Comparison of ENCODE assay signal across 10 cellular contexts in genomic region chr3:120855665-120856437, GRCh38. TPM values are rescaled to one million over a fixed set of nuclear protein-coding genes. Genes with fewer than 3 reads are reported as not detected.
A peak's percentile ranks its signal among the peaks of the same experiment; 100 is the strongest.
DNase-seq lines count a peak whose midpoint lies in the region; ATAC-seq and TF ChIP-seq lines count a peak whose summit lies in the region.
"Had no signal": no experiment of that assay in that cellular context is flagged by ENCODE, and none has a peak within 500 bp of the region (broad histone marks: within the 10 kb centered on the region; RNA-seq: fewer than 3 reads in every experiment).

No MANE protein-coding gene starts in this region.

- DNase-seq in GM23338 (ENCODE audit: low spot score) (peak; percentile 30), SJSA1 (ENCODE audit: low read depth in 1 of 2, low spot score in 2 of 2) (peak; percentile 41 to 74), left cardiac atrium (peak; percentile 56), smooth muscle cell (lab: John Stamatoyannopoulos, UW; ENCODE audit: unreplicated experiment) (no peak), OCI-M1 (lab: John Stamatoyannopoulos, UW) (no peak)
- no peak for DNase-seq in effector CD8-positive, alpha-beta T cell (lab: John Stamatoyannopoulos, UW)
- DNase-seq: activated B cell treated with CpG ODN at 0.5 μM for 24 hours, mesenchymal stem cell had no signal

- H3K4me2 ChIP-seq in GM23338 (no peak overlapping the region), smooth muscle cell (peak overlapping the region; percentile 37)

- H3K36me3 ChIP-seq in GM23338 (ENCODE audit: insufficient read depth) (no peaks in the 10 kb centered on the region), SJSA1 (no peaks in the 10 kb centered on the region), smooth muscle cell (ENCODE audit: low read depth) (no peaks in the 10 kb centered on the region)

- H3K9ac ChIP-seq in smooth muscle cell (ENCODE audit: low read depth): no peak overlapping the region

- H2AFZ ChIP-seq in GM23338: no peak overlapping the region; the same call in 1 of the 2 replicates
- H2AFZ ChIP-seq in smooth muscle cell (ENCODE audit: low read depth): no peak overlapping the region

- ATAC-seq in GM23338 (peak; percentile 87), left cardiac atrium (peak; percentile 78 to 99), GM18873 (IDR thresholded peaks at IDR 0.05; ENCODE audit: low FRiP score, unreplicated experiment) (no peak), HG03196 (IDR thresholded peaks at IDR 0.05; ENCODE audit: unreplicated experiment) (no peak)

- WGBS in smooth muscle cell (ENCODE audit: low lambda C conversion rate): 49% methylated on average over 7 of the region's 7 CpGs

- H3K79me2 ChIP-seq in GM23338 (replicated peaks; ENCODE audit: insufficient read depth) (no peaks in the 10 kb centered on the region), smooth muscle cell (ENCODE audit: low read depth) (no peaks in the 10 kb centered on the region)

- TF ChIP-seq CTCF in GM23338 (conservative IDR thresholded peaks at IDR 0.05; ENCODE audit: low read depth in 2 of 2): no peak
- no peak for TF ChIP-seq CTCF in smooth muscle cell (IDR thresholded peaks at IDR 0.05; ENCODE audit: borderline replicate concordance, insufficient read depth, poor library complexity, severe bottlenecking)

- no peak overlapping the region for H3K4me3 Mint-ChIP-seq in GM23338
- H3K4me3 Mint-ChIP-seq: activated B cell treated with CpG ODN at 0.5 μM for 24 hours had no signal

- H3K9me2 ChIP-seq in GM23338 (ENCODE audit: insufficient read depth): no peaks in the 10 kb centered on the region; the same call in 1 of the 2 replicates

- no peaks in the 10 kb centered on the region for H3K27me3 ChIP-seq in GM23338 (ENCODE audit: insufficient read depth)
- H3K27me3 ChIP-seq in SJSA1 (replicated peaks): no peaks in the 10 kb centered on the region
- H3K27me3 ChIP-seq in smooth muscle cell (ENCODE audit: low read depth): no peaks in the 10 kb centered on the region

- H3F3A ChIP-seq in GM23338 (replicated peaks; ENCODE audit: low read depth): no peaks in the 10 kb centered on the region
- no peaks in the 10 kb centered on the region for H3F3A ChIP-seq in smooth muscle cell (ENCODE audit: low read depth)

- no peaks in the 10 kb centered on the region for H3K9me3 Mint-ChIP-seq in GM23338
- H3K9me3 Mint-ChIP-seq: activated B cell treated with CpG ODN at 0.5 μM for 24 hours had no signal

- no peak overlapping the region for H3K27ac Mint-ChIP-seq in GM23338
- H3K27ac Mint-ChIP-seq: activated B cell treated with CpG ODN at 0.5 μM for 24 hours had no signal

- H3K27ac ChIP-seq in GM23338 (ENCODE audit: low read depth): no peak overlapping the region
- H3K27ac ChIP-seq in SJSA1: no peak overlapping the region
- no peak overlapping the region for H3K27ac ChIP-seq in smooth muscle cell (ENCODE audit: low read depth)

- H3K4me1 Mint-ChIP-seq in GM23338: peaks cover 22% of the 10 kb centered on the region
- H3K4me1 Mint-ChIP-seq: activated B cell treated with CpG ODN at 0.5 μM for 24 hours had no signal

- H3K4me3 ChIP-seq in GM23338 (no peak overlapping the region), SJSA1 (no peak overlapping the region), smooth muscle cell (no peak overlapping the region)

- no peaks in the 10 kb centered on the region for H4K20me1 ChIP-seq in GM23338 (replicated peaks; ENCODE audit: insufficient read depth)
- H4K20me1 ChIP-seq in smooth muscle cell (ENCODE audit: low read depth): no peaks in the 10 kb centered on the region

- intact Hi-C loops in left cardiac atrium (cut with DNase I): no loop called here

- H3K4me1 ChIP-seq in GM23338 (ENCODE audit: insufficient read depth) (peaks cover 8% of the 10 kb centered on the region; the same call in 1 of the 2 replicates), SJSA1 (replicated peaks) (peaks cover 40% of the 10 kb centered on the region), smooth muscle cell (ENCODE audit: low read depth) (peaks cover 6% of the 10 kb centered on the region)

- peaks cover 4% of the 10 kb centered on the region for H3K27me3 Mint-ChIP-seq in GM23338 (ENCODE audit: insufficient read depth, low read depth, poor library complexity)

- no peaks in the 10 kb centered on the region for H3K9me3 ChIP-seq in SJSA1 (replicated peaks)
- H3K9me3 ChIP-seq in smooth muscle cell (replicated peaks; ENCODE audit: low read depth): no peaks in the 10 kb centered on the region

- no peaks in the 10 kb centered on the region for H3K36me3 Mint-ChIP-seq in GM23338 (ENCODE audit: low read depth)

TF ChIP-seq in GM23338, 12 proteins besides CTCF, POLR2A, EP300 and RAD21 (continues in another document):
- no peak for TF ChIP-seq REST (IDR thresholded peaks at IDR 0.05; ENCODE audit: unreplicated experiment)
- no peak for TF ChIP-seq EZH2 (IDR thresholded peaks at IDR 0.05; ENCODE audit: low read depth, unreplicated experiment)
- TF ChIP-seq ETS1 (IDR thresholded peaks at IDR 0.05): no peak

RNA-seq across cellular contexts. Expression of gene STXBP5L, which starts 52.2 kb away (rescaled TPM):
- 2.9 and 4.2 TPM in 2 replicates for total RNA-seq in GM23338 (2014; rRNA removed; shearing (Covaris generic))
- polyA plus RNA-seq in GM23338 (2016; fragmentation: Nextera tagmentation; extraction: Ambion mirVana): 2.1 and 6.0 TPM in 2 replicates
- 0.03 TPM in 1 of 2 replicates, not detected in the other for total RNA-seq in SJSA1 (2014; rRNA removed; shearing (Covaris generic))
- total RNA-seq in left cardiac atrium: under 1 TPM in 1 of 2 donors, not detected in 1; 0.42 TPM
- 10.3 and 14.4 TPM in 2 replicates for total RNA-seq in smooth muscle cell
- 2.8 and 3.3 TPM in 2 replicates for polyA plus RNA-seq in smooth muscle cell
- total RNA-seq: activated B cell treated with CpG ODN at 0.5 μM for 24 hours had no signal

Comparison
In these comparisons a context has a peak if more than half of its experiments do, and no peak if none do; other contexts are left out.
1. ATAC-seq: peak in GM23338 (single experiment) and left cardiac atrium (2 of 2); none in GM18873 (single experiment) and HG03196 (single experiment).
2. DNase-seq: peak in GM23338 (single experiment), SJSA1 (2 of 2) and left cardiac atrium (single experiment); none in smooth muscle cell (single experiment), effector CD8-positive, alpha-beta T cell (single experiment) and OCI-M1 (single experiment).